1 cellular context compared by ENCODE assay signal in genomic region chr15:84980196-84981053, GRCh38.
TF ChIP-seq lines count a peak whose summit lies in the region.

No MANE protein-coding gene starts in this region.

TF ChIP-seq in HEK293, 187 proteins besides CTCF, POLR2A, EP300 and RAD21 (continued from another document and continues in another):
- no peak for TF ChIP-seq REPIN1 (tag by site-specific recombination; IDR thresholded peaks at IDR 0.05; ENCODE audit: low read depth)
- TF ChIP-seq AEBP2 (tag by site-specific recombination; IDR thresholded peaks at IDR 0.05; ENCODE audit: borderline replicate concordance): no peak
- no peak for TF ChIP-seq ZNF707 (tag by site-specific recombination; IDR thresholded peaks at IDR 0.05)
- peak; percentile 84 for TF ChIP-seq SP3 (tag by site-specific recombination; IDR thresholded peaks at IDR 0.05)
- no peak for TF ChIP-seq ZNF473 (tag by site-specific recombination; IDR thresholded peaks at IDR 0.05)
- TF ChIP-seq ZNF670 (tag by site-specific recombination; IDR thresholded peaks at IDR 0.05; ENCODE audit: low read depth): no peak
- peak; percentile 85 for TF ChIP-seq KLF10 (tag by site-specific recombination; IDR thresholded peaks at IDR 0.05)
- peak; percentile 96 for TF ChIP-seq IKZF3 (tag by site-specific recombination; IDR thresholded peaks at IDR 0.05)
- no peak for TF ChIP-seq TSHZ1 (tag by site-specific recombination; IDR thresholded peaks at IDR 0.05; ENCODE audit: borderline replicate concordance)
- no peak for TF ChIP-seq TCF7L2 (IDR thresholded peaks at IDR 0.05; ENCODE audit: borderline replicate concordance, low read depth, low read length)
- no peak for TF ChIP-seq ZFP41 (tag by site-specific recombination; IDR thresholded peaks at IDR 0.05; ENCODE audit: borderline replicate concordance)
- no peak for TF ChIP-seq SCRT1 (tag by site-specific recombination; IDR thresholded peaks at IDR 0.05; ENCODE audit: borderline replicate concordance)
- peak; percentile 97 for TF ChIP-seq ZNF121 (tag by site-specific recombination; IDR thresholded peaks at IDR 0.05)
- no peak for TF ChIP-seq ZNF530 (tag by site-specific recombination; IDR thresholded peaks at IDR 0.05; ENCODE audit: low read depth)
- TF ChIP-seq ZSCAN23 (tag by site-specific recombination; IDR thresholded peaks at IDR 0.05): no peak
- TF ChIP-seq ZNF660 (tag by site-specific recombination; IDR thresholded peaks at IDR 0.05): peak; percentile 65
- TF ChIP-seq ZBTB17 (tag by site-specific recombination; IDR thresholded peaks at IDR 0.05): peak; percentile 87
- TF ChIP-seq ZNF837 (tag by site-specific recombination; IDR thresholded peaks at IDR 0.05): no peak
- TF ChIP-seq ZNF16 (tag by site-specific recombination; IDR thresholded peaks at IDR 0.05; ENCODE audit: low read depth): no peak
- peak; percentile 91 for TF ChIP-seq ZBTB8A (tag by site-specific recombination; IDR thresholded peaks at IDR 0.05)
- no peak for TF ChIP-seq ZNF426 (tag by site-specific recombination; IDR thresholded peaks at IDR 0.05)
- peak; percentile 58; the same call in 1 of the 2 replicates for TF ChIP-seq YY1 (tag by site-specific recombination; IDR thresholded peaks at IDR 0.05)
- TF ChIP-seq GFI1B (tag by site-specific recombination; IDR thresholded peaks at IDR 0.05): no peak
- TF ChIP-seq ZNF202 (tag by site-specific recombination; IDR thresholded peaks at IDR 0.05; ENCODE audit: borderline replicate concordance): no peak
- TF ChIP-seq ATF2 (tag by site-specific recombination; IDR thresholded peaks at IDR 0.05; ENCODE audit: low read depth): no peak
- TF ChIP-seq SP2 (tag by site-specific recombination; IDR thresholded peaks at IDR 0.05): peak; percentile 93
- TF ChIP-seq ZNF394 (tag by site-specific recombination; IDR thresholded peaks at IDR 0.05; ENCODE audit: borderline replicate concordance): peak; percentile 32; the same call in 1 of the 2 replicates
- TF ChIP-seq GLI2 (tag by site-specific recombination; IDR thresholded peaks at IDR 0.05; ENCODE audit: borderline replicate concordance, low read depth): no peak
- no peak for TF ChIP-seq ZSCAN18 (tag by site-specific recombination; IDR thresholded peaks at IDR 0.05)
- peak; percentile 90 for TF ChIP-seq ZNF600 (tag by site-specific recombination; IDR thresholded peaks at IDR 0.05)
- TF ChIP-seq ZNF580 (tag by site-specific recombination; IDR thresholded peaks at IDR 0.05): peak; percentile 11
- TF ChIP-seq ZNF274 (IDR thresholded peaks at IDR 0.05; ENCODE audit: low read length): no peak
- no peak for TF ChIP-seq ZNF274 (tag by site-specific recombination; IDR thresholded peaks at IDR 0.05; ENCODE audit: borderline replicate concordance)
- TF ChIP-seq ZNF184 (tag by site-specific recombination; IDR thresholded peaks at IDR 0.05): no peak
- no peak for TF ChIP-seq ZNF148 (tag by site-specific recombination; IDR thresholded peaks at IDR 0.05; ENCODE audit: borderline replicate concordance)
- TF ChIP-seq ZNF544 (tag by site-specific recombination; IDR thresholded peaks at IDR 0.05): no peak
- no peak for TF ChIP-seq ZNF785 (tag by site-specific recombination; IDR thresholded peaks at IDR 0.05)
- peak; percentile 86 for TF ChIP-seq ZNF639 (tag by site-specific recombination; IDR thresholded peaks at IDR 0.05)
- no peak for TF ChIP-seq PRDM1 (tag by site-specific recombination; IDR thresholded peaks at IDR 0.05)
- peak; percentile 86 for TF ChIP-seq ZNF423 (tag by site-specific recombination; IDR thresholded peaks at IDR 0.05)
- TF ChIP-seq ZNF76 (tag by site-specific recombination; IDR thresholded peaks at IDR 0.05; ENCODE audit: borderline replicate concordance, low read depth): peak; percentile 74
- TF ChIP-seq ZNF510 (tag by site-specific recombination; IDR thresholded peaks at IDR 0.05; ENCODE audit: insufficient replicate concordance): no peak
- TF ChIP-seq HIC1 (tag by site-specific recombination; IDR thresholded peaks at IDR 0.05): no peak
- TF ChIP-seq ZNF701 (tag by site-specific recombination; IDR thresholded peaks at IDR 0.05): no peak
- no peak for TF ChIP-seq ZNF341 (tag by site-specific recombination; IDR thresholded peaks at IDR 0.05; ENCODE audit: low read depth)
- peak; percentile 78 for TF ChIP-seq PATZ1 (tag by site-specific recombination; IDR thresholded peaks at IDR 0.05)
- peak; percentile 73; the same call in 1 of the 2 replicates for TF ChIP-seq ZNF391 (tag by site-specific recombination; IDR thresholded peaks at IDR 0.05; ENCODE audit: borderline replicate concordance, low read depth)
